In genomic region chr11:42239102-42239501, GRCh38 we compare ENCODE assay signal across 22 cellular contexts.
DNase-seq lines count a peak whose midpoint lies in the region; ATAC-seq, FAIRE-seq and TF ChIP-seq lines count a peak whose summit lies in the region.
"Had no signal": no experiment of that assay in that cellular context is flagged by ENCODE, and none has a peak within 500 bp of the region (broad histone marks: within the 10 kb centered on the region; RNA-seq: fewer than 3 reads in every experiment).

No MANE protein-coding gene starts in this region.

- H2AK5ac ChIP-seq in mesenchymal stem cell (ENCODE audit: low read length, severe bottlenecking): no peak overlapping the region

- no peak overlapping the region for H2BK12ac ChIP-seq in mesenchymal stem cell (ENCODE audit: low read length in 2 of 2)

- no peaks in the 10 kb centered on the region for H3K27me3 ChIP-seq in left ventricle myocardium inferior (ENCODE audit: low read depth)
- H3K27me3 ChIP-seq in mesenchymal stem cell (ENCODE audit: control insufficient read depth in 1 of 2, insufficient read depth in 1 of 2, low read length in 2 of 2): peaks cover 0 to 5% of the 10 kb centered on the region in 2 experiments

- no peak overlapping the region for H2BK5ac ChIP-seq in mesenchymal stem cell (ENCODE audit: low read depth, low read length, poor library complexity, severe bottlenecking)

- intact Hi-C loops in left cardiac atrium (cut with DNase I): no loop called here
- intact Hi-C loops in left ventricle myocardium inferior (cut with micrococcal nuclease): no loop called here

- H3K18ac ChIP-seq in mesenchymal stem cell (ENCODE audit: low read depth in 1 of 2, low read length in 2 of 2): no peak overlapping the region

- WGBS in mesenchymal stem cell: 83% methylated on average over 3 of the region's 5 CpGs

- peak overlapping the region; percentile 2 for H3K9ac ChIP-seq in mesenchymal stem cell (ENCODE audit: low read length)
- H3K9ac ChIP-seq: parathyroid adenoma had no signal

- peak; percentile 38 to 73 for ATAC-seq in left cardiac atrium
- ATAC-seq: activated T-cell treated with anti-CD3 and anti-CD28 coated beads, Interleukin-2, amount 50 U/mL, for 72 hours; naive thymus-derived CD4-positive, alpha-beta T cell; T-helper 17 cell had no signal

- no peak overlapping the region for H3K4ac ChIP-seq in mesenchymal stem cell (ENCODE audit: low read depth in 1 of 2, low read length in 2 of 2)

- H3K4me3 ChIP-seq in left ventricle myocardium inferior: no peak overlapping the region
- no peak overlapping the region for H3K4me3 ChIP-seq in mesenchymal stem cell (ENCODE audit: insufficient read depth in 1 of 2, low read depth in 1 of 2, low read length in 2 of 2)

- no peak overlapping the region for H3K14ac ChIP-seq in mesenchymal stem cell (ENCODE audit: low read length in 2 of 2)

- H4K91ac ChIP-seq in mesenchymal stem cell (ENCODE audit: low read length): no peak overlapping the region

- no peak for TF ChIP-seq CTCF in left ventricle myocardium inferior (IDR thresholded peaks at IDR 0.05; ENCODE audit: borderline replicate concordance)
- TF ChIP-seq CTCF in D721Med (IDR thresholded peaks at IDR 0.05; ENCODE audit: insufficient read depth, missing control alignments): no peak

- no peak overlapping the region for H2AFZ ChIP-seq in mesenchymal stem cell (ENCODE audit: low read depth, low read length)
- H2AFZ ChIP-seq: parathyroid adenoma had no signal

- H3K9me3 ChIP-seq in left ventricle myocardium inferior (replicated peaks) (peaks cover 9% of the 10 kb centered on the region), mesenchymal stem cell (ENCODE audit: control insufficient read depth, low read length) (no peaks in the 10 kb centered on the region)

- in situ Hi-C loops in T47D (cut with HindIII; ENCODE audit: low pct_unique_long_range_greater_than_20kb, low sequenced_read_pairs): no loop called here

- no peaks in the 10 kb centered on the region for H3K4me1 ChIP-seq in left ventricle myocardium inferior
- H3K4me1 ChIP-seq in mesenchymal stem cell (ENCODE audit: control insufficient read depth, insufficient read depth, low read depth, low read length): no peaks in the 10 kb centered on the region
- H3K4me1 ChIP-seq: parathyroid adenoma had no signal

- H2BK15ac ChIP-seq in mesenchymal stem cell (ENCODE audit: low read depth, poor library complexity, severe bottlenecking): no peak overlapping the region

- H2BK120ac ChIP-seq in mesenchymal stem cell (ENCODE audit: low read depth, low read length): no peak overlapping the region

- H3K23ac ChIP-seq in mesenchymal stem cell (ENCODE audit: low read length in 2 of 2): no peak overlapping the region

- no peak for FAIRE-seq in D721Med (lab: Jason Lieb, UNC)
- FAIRE-seq: endothelial cell of umbilical vein had no signal

- no peak overlapping the region for H3K27ac ChIP-seq in left ventricle myocardium inferior (replicated peaks)
- no peak overlapping the region for H3K27ac ChIP-seq in mesenchymal stem cell (ENCODE audit: low read length, poor library complexity, severe bottlenecking)
- H3K27ac ChIP-seq: C4-2B, parathyroid adenoma had no signal

- H3K36me3 ChIP-seq in left ventricle myocardium inferior: no peaks in the 10 kb centered on the region
- H3K36me3 ChIP-seq in mesenchymal stem cell (ENCODE audit: control insufficient read depth in 1 of 2, insufficient read depth in 2 of 2, low read depth in 1 of 2, low read length in 2 of 2): no peaks in the 10 kb centered on the region

- no peaks in the 10 kb centered on the region for H3K79me1 ChIP-seq in mesenchymal stem cell (replicated peaks; ENCODE audit: low read length, poor library complexity, severe bottlenecking)

- no peak for DNase-seq in left cardiac atrium
- no peak for DNase-seq in left ventricle myocardium inferior
- DNase-seq in T47D (ENCODE audit: low read depth in 1 of 2, low spot score in 1 of 2): peak; percentile 7 to 32
- DNase-seq in mesenchymal stem cell: no peak
- DNase-seq in NCI-H2081 (lab: John Stamatoyannopoulos, UW): no peak
- no peak for DNase-seq in RKO (ENCODE audit: low spot score)
- no peak for DNase-seq in activated effector memory CD4-positive, alpha-beta T cell treated with Interleukin-2 at 50 U/mL for 16 hours
- no peak for DNase-seq in D721Med (ENCODE audit: insufficient read length, low spot score)
- DNase-seq: 8988T; activated CD4-positive, CD25-positive, alpha-beta regulatory T cell; activated T-cell treated with anti-CD3 and anti-CD28 coated beads, Interleukin-2, amount 50 U/mL, for 72 hours; GOT3; MM.1S; naive thymus-derived CD4-positive, alpha-beta T cell; NCI-H1930; NCI-H524 treated with DMSO at 0.1 percent for 48 hours; SIG-M5; stimulated activated CD8-positive, alpha-beta memory T cell treated with anti-CD3 and anti-CD28 coated beads, Interleukin-4, amount 100 ng/mL, for 48 hours; T-helper 17 cell had no signal

- no peak overlapping the region for H3K4me2 ChIP-seq in mesenchymal stem cell (ENCODE audit: low read length, poor library complexity, severe bottlenecking)

- H4K8ac ChIP-seq in mesenchymal stem cell (ENCODE audit: low read length): no peak overlapping the region

Comparison
In these comparisons a context has a peak if more than half of its experiments do, and no peak if none do; other contexts are left out.
1. DNase-seq: peak in T47D (2 of 2); none in left cardiac atrium (single experiment), left ventricle myocardium inferior (single experiment), mesenchymal stem cell (single experiment), NCI-H2081 (0 of 2), RKO (single experiment), activated effector memory CD4-positive, alpha-beta T cell treated with Interleukin-2 at 50 U/mL for 16 hours (single experiment) and D721Med (single experiment).